8 cellular contexts compared by ENCODE assay signal in genomic region chr2:218323526-218324472, GRCh38. TPM values are rescaled to one million over a fixed set of nuclear protein-coding genes. Genes with fewer than 3 reads are reported as not detected.
DNase-seq lines count a peak whose midpoint lies in the region; ATAC-seq and TF ChIP-seq lines count a peak whose summit lies in the region.

No MANE protein-coding gene starts in this region.

- H3K27ac ChIP-seq in DND-41 (ENCODE audit: low read length), result no peak overlapping the region
- peak overlapping the region; percentile 54 for H3K27ac ChIP-seq in KOPT-K1 (ENCODE audit: low read depth, low read length, poor library complexity, severe bottlenecking)
- H3K27ac ChIP-seq in left ventricle myocardium inferior (replicated peaks), result peak overlapping the region; percentile 80
- H3K27ac ChIP-seq in rectal smooth muscle tissue (ENCODE audit: low read depth, low read length), result peak overlapping the region; percentile 10

- peak overlapping the region; percentile 84 for H3K4me3 Mint-ChIP-seq in activated T-helper 1 cell treated with anti-CD3 and anti-CD28 coated beads, Interleukin-12 subunit alpha, Interleukin-12 subunit beta, Interleukin-2, Interleukin-4 antibody, amounts not matched to agents 30 ng/mL and 10 ng/mL and 1 ng/mL, durations not matched to agents 14 hours and 24 hours and 36 hours

- H3K4me1 ChIP-seq in DND-41 (ENCODE audit: insufficient read depth, low read length) (peaks cover 15% of the 10 kb centered on the region), left ventricle myocardium inferior (peaks cover 36% of the 10 kb centered on the region), rectal smooth muscle tissue (ENCODE audit: control insufficient read depth, insufficient read depth, low read length) (peaks cover 4% of the 10 kb centered on the region)

- peak overlapping the region; percentile 24; the same call in 1 of the 2 replicates for H2AFZ ChIP-seq in DND-41 (ENCODE audit: low read depth, low read length)

- intact Hi-C loops in activated T-helper 1 cell treated with anti-CD3 and anti-CD28 coated beads, Interleukin-12 subunit alpha, Interleukin-12 subunit beta, Interleukin-2, Interleukin-4 antibody, amounts not matched to agents 30 ng/mL and 10 ng/mL and 1 ng/mL, durations not matched to agents 14 hours and 24 hours and 36 hours (cut with micrococcal nuclease), result loop anchor here (2.0 kb wide), 3 partner anchors 35 to 73 kb away; no protein-coding TSS in a partner anchor
- intact Hi-C loops in left ventricle myocardium inferior (cut with micrococcal nuclease), result no loop called here

- H3K36me3 ChIP-seq in DND-41 (ENCODE audit: insufficient read depth, low read length) (no peaks in the 10 kb centered on the region), KOPT-K1 (ENCODE audit: insufficient read depth, low read length) (no peaks in the 10 kb centered on the region), left ventricle myocardium inferior (no peaks in the 10 kb centered on the region), rectal smooth muscle tissue (ENCODE audit: control insufficient read depth, insufficient read depth, low read length) (no peaks in the 10 kb centered on the region)

- H3K4me3 ChIP-seq in DND-41 (ENCODE audit: low read depth in 1 of 2, low read length in 2 of 2) (peak overlapping the region in 1 of 2 experiments; percentile 56; a peak in 3 of 4 replicates), left ventricle myocardium inferior (peak overlapping the region; percentile 80), rectal smooth muscle tissue (ENCODE audit: low read length) (peak overlapping the region; percentile 77)

- H3K27me3 ChIP-seq in DND-41 (ENCODE audit: insufficient read depth, low read length, poor library complexity) (peaks cover 9% of the 10 kb centered on the region), left ventricle myocardium inferior (ENCODE audit: low read depth) (no peaks in the 10 kb centered on the region), rectal smooth muscle tissue (ENCODE audit: control insufficient read depth, insufficient read depth, low read length) (no peaks in the 10 kb centered on the region)

- no peaks in the 10 kb centered on the region for H3K36me3 Mint-ChIP-seq in activated T-helper 1 cell treated with anti-CD3 and anti-CD28 coated beads, Interleukin-12 subunit alpha, Interleukin-12 subunit beta, Interleukin-2, Interleukin-4 antibody, amounts not matched to agents 30 ng/mL and 10 ng/mL and 1 ng/mL, durations not matched to agents 14 hours and 24 hours and 36 hours (ENCODE audit: low read depth)

- ATAC-seq in DND-41 (ENCODE audit: insufficient read depth, low read depth) (no peak), GM19455 (IDR thresholded peaks at IDR 0.05; ENCODE audit: unreplicated experiment) (no peak), GM21529 (IDR thresholded peaks at IDR 0.05; ENCODE audit: unreplicated experiment) (no peak), HG02571 (IDR thresholded peaks at IDR 0.05; ENCODE audit: unreplicated experiment) (no peak)

- H4K20me1 ChIP-seq in DND-41 (ENCODE audit: insufficient read depth, low read length), result no peaks in the 10 kb centered on the region

- DNase-seq in DND-41 (no peak), left ventricle myocardium inferior (peak; percentile 30)
- no peak for DNase-seq in activated T-helper 1 cell treated with anti-CD3 and anti-CD28 coated beads, Interleukin-12 subunit alpha, Interleukin-12 subunit beta, Interleukin-2, Interleukin-4 antibody, amounts not matched to agents 30 ng/mL and 10 ng/mL and 1 ng/mL, durations not matched to agents 14 hours and 24 hours and 36 hours (ENCODE audit: low spot score)

- peaks cover 22% of the 10 kb centered on the region for H3K4me1 Mint-ChIP-seq in activated T-helper 1 cell treated with anti-CD3 and anti-CD28 coated beads, Interleukin-12 subunit alpha, Interleukin-12 subunit beta, Interleukin-2, Interleukin-4 antibody, amounts not matched to agents 30 ng/mL and 10 ng/mL and 1 ng/mL, durations not matched to agents 14 hours and 24 hours and 36 hours (ENCODE audit: low read depth)

- H3K9me3 Mint-ChIP-seq in activated T-helper 1 cell treated with anti-CD3 and anti-CD28 coated beads, Interleukin-12 subunit alpha, Interleukin-12 subunit beta, Interleukin-2, Interleukin-4 antibody, amounts not matched to agents 30 ng/mL and 10 ng/mL and 1 ng/mL, durations not matched to agents 14 hours and 24 hours and 36 hours, result no peaks in the 10 kb centered on the region

- H3K27ac Mint-ChIP-seq in activated T-helper 1 cell treated with anti-CD3 and anti-CD28 coated beads, Interleukin-12 subunit alpha, Interleukin-12 subunit beta, Interleukin-2, Interleukin-4 antibody, amounts not matched to agents 30 ng/mL and 10 ng/mL and 1 ng/mL, durations not matched to agents 14 hours and 24 hours and 36 hours, result no peak overlapping the region

- no peaks in the 10 kb centered on the region for H3K79me2 ChIP-seq in DND-41 (ENCODE audit: insufficient read depth, low read length)

- peaks cover 20% of the 10 kb centered on the region for H3K27me3 Mint-ChIP-seq in activated T-helper 1 cell treated with anti-CD3 and anti-CD28 coated beads, Interleukin-12 subunit alpha, Interleukin-12 subunit beta, Interleukin-2, Interleukin-4 antibody, amounts not matched to agents 30 ng/mL and 10 ng/mL and 1 ng/mL, durations not matched to agents 14 hours and 24 hours and 36 hours (ENCODE audit: insufficient read depth)

- peak overlapping the region; percentile 47 for H3K9ac ChIP-seq in DND-41 (ENCODE audit: low read depth, low read length)
- H3K9ac ChIP-seq in rectal smooth muscle tissue (ENCODE audit: low read length), result no peak overlapping the region

- H3K9me3 ChIP-seq in DND-41 (ENCODE audit: insufficient read depth, low read length, severe bottlenecking) (no peaks in the 10 kb centered on the region), KOPT-K1 (ENCODE audit: insufficient read depth, low read length, poor library complexity, severe bottlenecking) (no peaks in the 10 kb centered on the region), left ventricle myocardium inferior (replicated peaks) (no peaks in the 10 kb centered on the region)

- TF ChIP-seq CTCF in DND-41 (IDR thresholded peaks at IDR 0.05; ENCODE audit: borderline replicate concordance, extremely low read depth, low read length, poor library complexity, severe bottlenecking) (no peak), left ventricle myocardium inferior (IDR thresholded peaks at IDR 0.05; ENCODE audit: borderline replicate concordance) (no peak)

- H3K4me2 ChIP-seq in DND-41 (ENCODE audit: insufficient read depth, low read length), result peak overlapping the region; percentile 71

RNA-seq across cellular contexts. Expression of gene TMBIM1, which starts 31.5 kb away (rescaled TPM):
- 66.2 and 70.5 TPM in 2 replicates for total RNA-seq in activated T-helper 1 cell treated with anti-CD3 and anti-CD28 coated beads, Interleukin-12 subunit alpha, Interleukin-12 subunit beta, Interleukin-2, Interleukin-4 antibody, amounts not matched to agents 30 ng/mL and 10 ng/mL and 1 ng/mL, durations not matched to agents 14 hours and 24 hours and 36 hours
- 111 TPM for total RNA-seq in left ventricle myocardium inferior

RNA-seq across cellular contexts. Expression of gene CATIP, which starts 32.9 kb away (rescaled TPM):
- not detected in 2 replicates for total RNA-seq in activated T-helper 1 cell treated with anti-CD3 and anti-CD28 coated beads, Interleukin-12 subunit alpha, Interleukin-12 subunit beta, Interleukin-2, Interleukin-4 antibody, amounts not matched to agents 30 ng/mL and 10 ng/mL and 1 ng/mL, durations not matched to agents 14 hours and 24 hours and 36 hours
- total RNA-seq in left ventricle myocardium inferior, result not detected

RNA-seq across cellular contexts. Expression of gene PNKD, which starts 53.5 kb away (rescaled TPM):
- total RNA-seq in activated T-helper 1 cell treated with anti-CD3 and anti-CD28 coated beads, Interleukin-12 subunit alpha, Interleukin-12 subunit beta, Interleukin-2, Interleukin-4 antibody, amounts not matched to agents 30 ng/mL and 10 ng/mL and 1 ng/mL, durations not matched to agents 14 hours and 24 hours and 36 hours, result 18.6 and 20.3 TPM in 2 replicates
- 75.4 TPM for total RNA-seq in left ventricle myocardium inferior

RNA-seq across cellular contexts. Expression of gene AAMP, which starts 53.9 kb away (rescaled TPM):
- 88.0 and 90.2 TPM in 2 replicates for total RNA-seq in activated T-helper 1 cell treated with anti-CD3 and anti-CD28 coated beads, Interleukin-12 subunit alpha, Interleukin-12 subunit beta, Interleukin-2, Interleukin-4 antibody, amounts not matched to agents 30 ng/mL and 10 ng/mL and 1 ng/mL, durations not matched to agents 14 hours and 24 hours and 36 hours
- 50.5 TPM for total RNA-seq in left ventricle myocardium inferior

RNA-seq across cellular contexts. Expression of gene SLC11A1, which starts 58.3 kb away (rescaled TPM):
- 0.05 and 0.27 TPM in 2 replicates for total RNA-seq in activated T-helper 1 cell treated with anti-CD3 and anti-CD28 coated beads, Interleukin-12 subunit alpha, Interleukin-12 subunit beta, Interleukin-2, Interleukin-4 antibody, amounts not matched to agents 30 ng/mL and 10 ng/mL and 1 ng/mL, durations not matched to agents 14 hours and 24 hours and 36 hours
- total RNA-seq in left ventricle myocardium inferior, result 6.4 TPM
